Comparison of ENCODE assay signal across 24 cellular contexts in genomic region chr3:127424766-127425504, GRCh38.
A peak's percentile ranks its signal among the peaks of the same experiment; 100 is the strongest.
DNase-seq lines count a peak whose midpoint lies in the region; ATAC-seq and TF ChIP-seq lines count a peak whose summit lies in the region.
"Had no signal": no experiment of that assay in that cellular context is flagged by ENCODE, and none has a peak within 500 bp of the region (broad histone marks: within the 10 kb centered on the region; RNA-seq: fewer than 3 reads in every experiment).

No MANE protein-coding gene starts in this region.

- peak overlapping the region; percentile 51 for H3K27ac Mint-ChIP-seq in activated naive CD4-positive, alpha-beta T cell treated with anti-CD3 and anti-CD28 coated beads, Interleukin-2, amount 50 U/mL, for 24 hours
- H3K27ac Mint-ChIP-seq in activated naive CD4-positive, alpha-beta T cell treated with anti-CD3 and anti-CD28 coated beads, Interleukin-2, amount 50 U/mL, for 72 hours = no peak overlapping the region
- H3K27ac Mint-ChIP-seq in brain (peak overlapping the region; percentile 29 to 91 (median 83)), mesothelial cell of epicardium (peak overlapping the region; percentile 2), type B pancreatic cell (no peak overlapping the region)
- H3K27ac Mint-ChIP-seq in activated T-helper 2 cell treated with anti-CD3 and anti-CD28 coated beads, Interferon-gamma antibody, Interleukin-2, Interleukin-4, amounts not matched to agents 10 μg/mL and 5 μg/mL and 100 μg/mL, durations not matched to agents 14 hours and 24 hours and 36 hours = no peak overlapping the region
- H3K27ac Mint-ChIP-seq: T-helper 2 cell treated with Interferon-gamma antibody and Interleukin-4, amounts not matched to agents 5 μg/mL and 100 μg/mL, for 36 hours had no signal

- H3K27me3 Mint-ChIP-seq in activated naive CD4-positive, alpha-beta T cell treated with anti-CD3 and anti-CD28 coated beads, Interleukin-2, amount 50 U/mL, for 24 hours = peaks cover 9% of the 10 kb centered on the region
- H3K27me3 Mint-ChIP-seq in brain (peaks cover 19% of the 10 kb centered on the region), mesothelial cell of epicardium (ENCODE audit: low read depth) (peaks cover 78% of the 10 kb centered on the region), type B pancreatic cell (peaks cover 64% of the 10 kb centered on the region)
- peaks cover 16% of the 10 kb centered on the region for H3K27me3 Mint-ChIP-seq in activated T-helper 2 cell treated with anti-CD3 and anti-CD28 coated beads, Interferon-gamma antibody, Interleukin-2, Interleukin-4, amounts not matched to agents 10 μg/mL and 5 μg/mL and 100 μg/mL, durations not matched to agents 14 hours and 24 hours and 36 hours (ENCODE audit: low read depth)

- no peaks in the 10 kb centered on the region for H3K4me1 ChIP-seq in gastrocnemius medialis
- H3K4me1 ChIP-seq: A549, adrenal gland, heart right ventricle had no signal

- H3K9me3 Mint-ChIP-seq in activated naive CD4-positive, alpha-beta T cell treated with anti-CD3 and anti-CD28 coated beads, Interleukin-2, amount 50 U/mL, for 24 hours = no peaks in the 10 kb centered on the region
- H3K9me3 Mint-ChIP-seq in activated naive CD4-positive, alpha-beta T cell treated with anti-CD3 and anti-CD28 coated beads, Interleukin-2, amount 50 U/mL, for 72 hours = no peaks in the 10 kb centered on the region
- no peaks in the 10 kb centered on the region for H3K9me3 Mint-ChIP-seq in brain
- no peaks in the 10 kb centered on the region for H3K9me3 Mint-ChIP-seq in mesothelial cell of epicardium
- no peaks in the 10 kb centered on the region for H3K9me3 Mint-ChIP-seq in type B pancreatic cell
- no peaks in the 10 kb centered on the region for H3K9me3 Mint-ChIP-seq in activated T-helper 2 cell treated with anti-CD3 and anti-CD28 coated beads, Interferon-gamma antibody, Interleukin-2, Interleukin-4, amounts not matched to agents 10 μg/mL and 5 μg/mL and 100 μg/mL, durations not matched to agents 14 hours and 24 hours and 36 hours
- H3K9me3 Mint-ChIP-seq: T-helper 2 cell treated with Interferon-gamma antibody and Interleukin-4, amounts not matched to agents 5 μg/mL and 100 μg/mL, for 36 hours had no signal

- no peak for DNase-seq in activated naive CD4-positive, alpha-beta T cell treated with anti-CD3 and anti-CD28 coated beads, Interleukin-2, amount 50 U/mL, for 72 hours (ENCODE audit: low spot score in 2 of 2)
- DNase-seq in mesothelial cell of epicardium (ENCODE audit: low spot score in 2 of 2, unreplicated experiment in 2 of 2) (peak in 1 of 2 experiments; percentile 37), type B pancreatic cell (ENCODE audit: extremely low spot score, unreplicated experiment) (peak; percentile 57), gastrocnemius medialis (no peak), coronary artery (ENCODE audit: low spot score) (no peak)
- DNase-seq in activated T-helper 2 cell treated with anti-CD3 and anti-CD28 coated beads, Interferon-gamma antibody, Interleukin-2, Interleukin-4, amounts not matched to agents 10 μg/mL and 5 μg/mL and 100 μg/mL, durations not matched to agents 14 hours and 24 hours and 36 hours (ENCODE audit: low spot score) = no peak
- DNase-seq: activated effector memory CD4-positive, alpha-beta T cell treated with Interleukin-2 at 50 U/mL for 16 hours; effector CD8-positive, alpha-beta T cell; GF-D8; heart right ventricle; Karpas-422; NCI-H1048; NCI-H2029 treated with DMSO at 0.1 percent for 48 hours; NCI-H510A; SHP77 treated with DMSO at 0.1 percent for 48 hours; stimulated activated CD4-positive, alpha-beta T cell treated with anti-CD3 and anti-CD28 coated beads, Interleukin-2, amount 100 ng/mL, for 48 hours had no signal

- no peaks in the 10 kb centered on the region for H3K36me3 Mint-ChIP-seq in activated naive CD4-positive, alpha-beta T cell treated with anti-CD3 and anti-CD28 coated beads, Interleukin-2, amount 50 U/mL, for 24 hours
- H3K36me3 Mint-ChIP-seq in activated naive CD4-positive, alpha-beta T cell treated with anti-CD3 and anti-CD28 coated beads, Interleukin-2, amount 50 U/mL, for 72 hours = no peaks in the 10 kb centered on the region
- no peaks in the 10 kb centered on the region for H3K36me3 Mint-ChIP-seq in brain
- H3K36me3 Mint-ChIP-seq in mesothelial cell of epicardium = no peaks in the 10 kb centered on the region
- no peaks in the 10 kb centered on the region for H3K36me3 Mint-ChIP-seq in type B pancreatic cell
- no peaks in the 10 kb centered on the region for H3K36me3 Mint-ChIP-seq in activated T-helper 2 cell treated with anti-CD3 and anti-CD28 coated beads, Interferon-gamma antibody, Interleukin-2, Interleukin-4, amounts not matched to agents 10 μg/mL and 5 μg/mL and 100 μg/mL, durations not matched to agents 14 hours and 24 hours and 36 hours (ENCODE audit: low read depth)

- intact Hi-C loops in activated T-helper 2 cell treated with anti-CD3 and anti-CD28 coated beads, Interferon-gamma antibody, Interleukin-2, Interleukin-4, amounts not matched to agents 10 μg/mL and 5 μg/mL and 100 μg/mL, durations not matched to agents 14 hours and 24 hours and 36 hours (cut with micrococcal nuclease) = no loop called here
- intact Hi-C loops in gastrocnemius medialis (cut with DNase I; ENCODE audit: low total_unique reads) = no loop called here

- no peak for ATAC-seq in activated naive CD4-positive, alpha-beta T cell treated with anti-CD3 and anti-CD28 coated beads, Interleukin-2, amount 50 U/mL, for 72 hours
- no peak for ATAC-seq in gastrocnemius medialis
- ATAC-seq: A549; activated CD4-positive, CD25-positive, alpha-beta regulatory T cell treated with anti-CD3 and anti-CD28 coated beads, Interleukin-2, amount 50 U/mL, for 24 hours; heart right ventricle had no signal

- no peaks in the 10 kb centered on the region for H3K9me3 ChIP-seq in gastrocnemius medialis
- H3K9me3 ChIP-seq: A549; adrenal gland; BLaER1 treated with 17β-estradiol and CSF1 and Interleukin-3, amounts not matched to agents 10 nM and 100 nM; heart right ventricle; ovary had no signal

- H3K4me3 ChIP-seq in gastrocnemius medialis (no peak overlapping the region), coronary artery (no peak overlapping the region)
- H3K4me3 ChIP-seq: A549; adrenal gland; BLaER1 treated with 17β-estradiol and CSF1 and Interleukin-3, amounts not matched to agents 10 nM and 100 nM; heart right ventricle; ovary had no signal

- no peaks in the 10 kb centered on the region for H3K36me3 ChIP-seq in gastrocnemius medialis
- H3K36me3 ChIP-seq: adrenal gland; BLaER1 treated with 17β-estradiol and CSF1 and Interleukin-3, amounts not matched to agents 10 nM and 100 nM; heart right ventricle; ovary had no signal

- in situ Hi-C loops in gastrocnemius medialis (cut with MboI; ENCODE audit: low sequenced_read_pairs in 4 of 4) = no loop called here

- no peak for TF ChIP-seq CTCF in brain (conservative IDR thresholded peaks at IDR 0.05)
- TF ChIP-seq CTCF in mesothelial cell of epicardium (IDR thresholded peaks at IDR 0.05; ENCODE audit: unreplicated experiment) = no peak
- TF ChIP-seq CTCF in type B pancreatic cell (conservative IDR thresholded peaks at IDR 0.05) = no peak
- TF ChIP-seq CTCF in gastrocnemius medialis (IDR thresholded peaks at IDR 0.05 in 4 of 5, conservative IDR thresholded peaks at IDR 0.05 in 1 of 5) = no peak
- no peak for TF ChIP-seq CTCF in coronary artery (IDR thresholded peaks at IDR 0.05)

- H3K4me3 Mint-ChIP-seq in activated naive CD4-positive, alpha-beta T cell treated with anti-CD3 and anti-CD28 coated beads, Interleukin-2, amount 50 U/mL, for 24 hours = no peak overlapping the region
- H3K4me3 Mint-ChIP-seq in brain = peak overlapping the region in 1 of 5 experiments; percentile 1
- no peak overlapping the region for H3K4me3 Mint-ChIP-seq in mesothelial cell of epicardium
- H3K4me3 Mint-ChIP-seq in type B pancreatic cell = no peak overlapping the region
- H3K4me3 Mint-ChIP-seq in activated T-helper 2 cell treated with anti-CD3 and anti-CD28 coated beads, Interferon-gamma antibody, Interleukin-2, Interleukin-4, amounts not matched to agents 10 μg/mL and 5 μg/mL and 100 μg/mL, durations not matched to agents 14 hours and 24 hours and 36 hours (ENCODE audit: low read depth) = no peak overlapping the region
- H3K4me3 Mint-ChIP-seq: T-helper 2 cell treated with Interferon-gamma antibody and Interleukin-4, amounts not matched to agents 5 μg/mL and 100 μg/mL, for 36 hours had no signal

- H3K27ac ChIP-seq in gastrocnemius medialis = no peak overlapping the region
- no peak overlapping the region for H3K27ac ChIP-seq in coronary artery
- H3K27ac ChIP-seq: A549; adrenal gland; BLaER1 treated with 17β-estradiol and CSF1 and Interleukin-3, amounts not matched to agents 10 nM and 100 nM; heart right ventricle; ovary had no signal

- H3K27me3 ChIP-seq in gastrocnemius medialis = peaks cover 4 to 16% (median 13%) of the 10 kb centered on the region in 3 donors
- H3K27me3 ChIP-seq: ovary had no signal

- H3K4me1 Mint-ChIP-seq in activated naive CD4-positive, alpha-beta T cell treated with anti-CD3 and anti-CD28 coated beads, Interleukin-2, amount 50 U/mL, for 24 hours = no peaks in the 10 kb centered on the region
- H3K4me1 Mint-ChIP-seq in brain (peaks cover 95% of the 10 kb centered on the region), mesothelial cell of epicardium (peaks cover 32% of the 10 kb centered on the region), type B pancreatic cell (ENCODE audit: unreplicated experiment) (peaks cover 21% of the 10 kb centered on the region)
- no peaks in the 10 kb centered on the region for H3K4me1 Mint-ChIP-seq in activated T-helper 2 cell treated with anti-CD3 and anti-CD28 coated beads, Interferon-gamma antibody, Interleukin-2, Interleukin-4, amounts not matched to agents 10 μg/mL and 5 μg/mL and 100 μg/mL, durations not matched to agents 14 hours and 24 hours and 36 hours (ENCODE audit: low read depth)

- TF ChIP-seq POLR2A in gastrocnemius medialis (IDR thresholded peaks at IDR 0.05) = no peak

Comparison
In these comparisons a context has a peak if more than half of its experiments do, and no peak if none do; other contexts are left out.
1. H3K27ac Mint-ChIP-seq: peak in activated naive CD4-positive, alpha-beta T cell treated with anti-CD3 and anti-CD28 coated beads, Interleukin-2, amount 50 U/mL, for 24 hours (single experiment), brain (5 of 5) and mesothelial cell of epicardium (single experiment); none in activated naive CD4-positive, alpha-beta T cell treated with anti-CD3 and anti-CD28 coated beads, Interleukin-2, amount 50 U/mL, for 72 hours (0 of 2), type B pancreatic cell (single experiment) and activated T-helper 2 cell treated with anti-CD3 and anti-CD28 coated beads, Interferon-gamma antibody, Interleukin-2, Interleukin-4, amounts not matched to agents 10 μg/mL and 5 μg/mL and 100 μg/mL, durations not matched to agents 14 hours and 24 hours and 36 hours (single experiment).